ENCODE assay signal across 9 cellular contexts in genomic region chr16:47565454-47565853, GRCh38.
DNase-seq lines count a peak whose midpoint lies in the region; ATAC-seq and TF ChIP-seq lines count a peak whose summit lies in the region.
"Had no signal": no experiment of that assay in that cellular context is flagged by ENCODE, and none has a peak within 500 bp of the region (broad histone marks: within the 10 kb centered on the region; RNA-seq: fewer than 3 reads in every experiment).

No MANE protein-coding gene starts in this region.

- no peak overlapping the region for H3K27ac ChIP-seq in OCI-LY3 (ENCODE audit: low read length)

- H3K27me3 ChIP-seq in OCI-LY3 (ENCODE audit: low read depth, low read length): no peaks in the 10 kb centered on the region

- H3K4me1 Mint-ChIP-seq in chondrocyte (ENCODE audit: low read depth): peaks cover 12% of the 10 kb centered on the region

- H3K36me3 ChIP-seq in OCI-LY3 (replicated peaks; ENCODE audit: low read depth, low read length): no peaks in the 10 kb centered on the region

- H3K9ac ChIP-seq in OCI-LY3 (ENCODE audit: low read length): no peak overlapping the region

- no peak for TF ChIP-seq CTCF in OCI-LY3 (IDR thresholded peaks at IDR 0.05; ENCODE audit: low read depth, low read length)
- TF ChIP-seq CTCF in chondrocyte (IDR thresholded peaks at IDR 0.05): no peak
- TF ChIP-seq CTCF in GM10248 (IDR thresholded peaks at IDR 0.05; ENCODE audit: control extremely low read depth, extremely low read depth, low read depth, missing control alignments): no peak

- CTCF ChIA-PET in GM10248 (lab: Yijun Ruan, JAX): interaction anchor here (1.2 kb wide), 1 partner anchor 26 kb away, joined by 3 read pairs; no protein-coding TSS in a partner anchor

- POLR2A ChIA-PET in GM10248 (lab: Yijun Ruan, JAX): no interaction called here

- no peaks in the 10 kb centered on the region for H3K79me2 ChIP-seq in OCI-LY3 (ENCODE audit: low read length)

- no peak overlapping the region for H2AFZ ChIP-seq in OCI-LY3 (ENCODE audit: low read depth, low read length)

- peak overlapping the region; percentile 33 for H3K4me2 ChIP-seq in OCI-LY3 (ENCODE audit: low read length)

- H3K4me3 Mint-ChIP-seq in chondrocyte (ENCODE audit: unreplicated experiment): no peak overlapping the region

- peaks cover 10% of the 10 kb centered on the region for H3K9me3 Mint-ChIP-seq in chondrocyte (ENCODE audit: low read depth)

- H4K20me1 ChIP-seq in OCI-LY3 (ENCODE audit: insufficient read depth, low read length): no peaks in the 10 kb centered on the region

- peaks cover 13% of the 10 kb centered on the region for H3K36me3 Mint-ChIP-seq in chondrocyte (ENCODE audit: low read depth)

- ATAC-seq in HG03139 (IDR thresholded peaks at IDR 0.05; ENCODE audit: unreplicated experiment): no peak
- ATAC-seq in HG02642 (IDR thresholded peaks at IDR 0.05; ENCODE audit: poor library complexity, unreplicated experiment): no peak

- H3K27ac Mint-ChIP-seq in chondrocyte (ENCODE audit: unreplicated experiment): peak overlapping the region; percentile 68

- no peaks in the 10 kb centered on the region for H3K9me3 ChIP-seq in OCI-LY3 (ENCODE audit: insufficient read depth, low read length)

- H3K4me1 ChIP-seq in OCI-LY3 (ENCODE audit: low read length): peaks cover 8% of the 10 kb centered on the region

- DNase-seq in EL: peak; percentile 87
- no peak for DNase-seq in chondrocyte (ENCODE audit: low spot score)
- DNase-seq in mucosa of gallbladder (ENCODE audit: low spot score): peak; percentile 52
- DNase-seq in GM10248 (ENCODE audit: extremely low spot score): no peak
- DNase-seq in GM19238 (ENCODE audit: insufficient read length, low spot score): no peak
- DNase-seq: MM.1S had no signal

- H3K27me3 Mint-ChIP-seq in chondrocyte (ENCODE audit: low read depth): no peaks in the 10 kb centered on the region

- H3K4me3 ChIP-seq in OCI-LY3 (ENCODE audit: low read length): no peak overlapping the region

Comparison
In these comparisons a context has a peak if more than half of its experiments do, and no peak if none do; other contexts are left out.
1. DNase-seq: peak in EL (single experiment) and mucosa of gallbladder (single experiment); none in chondrocyte (single experiment), GM10248 (single experiment) and GM19238 (single experiment).